In genomic region chr10:132387723-132388210, GRCh38 we compare ENCODE assay signal across 8 cellular contexts. TPM values are rescaled to one million over a fixed set of nuclear protein-coding genes. Genes with fewer than 3 reads are reported as not detected.
DNase-seq lines count a peak whose midpoint lies in the region; ATAC-seq, FAIRE-seq and TF ChIP-seq lines count a peak whose summit lies in the region.

No MANE protein-coding gene starts in this region.

- H3K4me3 ChIP-seq in DND-41 (ENCODE audit: low read depth in 1 of 2, low read length in 2 of 2) (peak overlapping the region in 1 of 2 experiments; percentile 4; a peak in 1 of 4 replicates), OCI-LY1 (ENCODE audit: low read depth, low read length, poor library complexity, severe bottlenecking) (no peak overlapping the region), fibroblast of the aortic adventitia (ENCODE audit: low read depth, low read length) (no peak overlapping the region)

- TF ChIP-seq CTCF in DND-41 (IDR thresholded peaks at IDR 0.05; ENCODE audit: borderline replicate concordance, extremely low read depth, low read length, poor library complexity, severe bottlenecking) (peak; percentile 84), OCI-LY1 (IDR thresholded peaks at IDR 0.05; ENCODE audit: low read length) (peak; percentile 19; the same call in 1 of the 2 replicates), fibroblast of the aortic adventitia (IDR thresholded peaks at IDR 0.05; ENCODE audit: insufficient read depth, low read length) (peak; percentile 72)

- intact Hi-C loops in posterior cingulate gyrus (cut with DNase I): loop anchor here (2.0 to 5.0 kb wide), 2 partner anchors 65 to 250 kb away; no protein-coding TSS in a partner anchor

- H3K4me2 ChIP-seq in DND-41 (ENCODE audit: insufficient read depth, low read length) (peak overlapping the region; percentile 44), OCI-LY1 (ENCODE audit: low read length) (no peak overlapping the region)

- H3F3A ChIP-seq in OCI-LY1 (ENCODE audit: insufficient read depth, low read length): no peaks in the 10 kb centered on the region

- H3K4me1 ChIP-seq in DND-41 (ENCODE audit: insufficient read depth, low read length): peaks cover 6% of the 10 kb centered on the region
- H3K4me1 ChIP-seq in OCI-LY1 (ENCODE audit: insufficient read depth, low read length, severe bottlenecking): no peaks in the 10 kb centered on the region

- no peaks in the 10 kb centered on the region for H3K9me3 ChIP-seq in DND-41 (ENCODE audit: insufficient read depth, low read length, severe bottlenecking)
- no peaks in the 10 kb centered on the region for H3K9me3 ChIP-seq in OCI-LY1 (ENCODE audit: low read length)

- H3K9me2 ChIP-seq in OCI-LY1 (ENCODE audit: low read depth, low read length): no peaks in the 10 kb centered on the region

- FAIRE-seq in RCC 7860 (lab: Jason Lieb, UNC): no peak

- H4K20me1 ChIP-seq in DND-41 (ENCODE audit: insufficient read depth, low read length): 0 out of 2 replicates have a peak, but pooled peaks cover 5% of the 10 kb centered on the region
- H4K20me1 ChIP-seq in OCI-LY1 (ENCODE audit: insufficient read depth, low read length): no peaks in the 10 kb centered on the region

- H3K79me2 ChIP-seq in DND-41 (ENCODE audit: insufficient read depth, low read length): no peaks in the 10 kb centered on the region
- H3K79me2 ChIP-seq in OCI-LY1 (ENCODE audit: insufficient read depth, low read length): no peaks in the 10 kb centered on the region

- no peaks in the 10 kb centered on the region for H3K27me3 ChIP-seq in DND-41 (ENCODE audit: insufficient read depth, low read length, poor library complexity)
- 0 out of 2 replicates have a peak, but pooled peaks cover 4% of the 10 kb centered on the region for H3K27me3 ChIP-seq in OCI-LY1 (ENCODE audit: insufficient read depth, low read length)

- DNase-seq in DND-41 (peak; percentile 75), fibroblast of the aortic adventitia (ENCODE audit: low read depth) (peak; percentile 38), posterior cingulate gyrus (peak in 8 of 10 donors; percentile 34 to 93 (median 57)), RCC 7860 (ENCODE audit: low spot score) (no peak), HCEC 1CT (no peak)
- peak; percentile 84 to 85 for DNase-seq in activated T-cell treated with anti-CD3 and anti-CD28 coated beads, Interleukin-2, amount 50 U/mL, for 48 hours

- H3K9ac ChIP-seq in DND-41 (ENCODE audit: low read depth, low read length) (peak overlapping the region; percentile 17; the same call in 1 of the 2 replicates), OCI-LY1 (ENCODE audit: low read length) (no peak overlapping the region)

- H3K36me3 ChIP-seq in DND-41 (ENCODE audit: insufficient read depth, low read length) (no peaks in the 10 kb centered on the region), OCI-LY1 (ENCODE audit: insufficient read depth, low read length) (no peaks in the 10 kb centered on the region)

- H3K27ac ChIP-seq in DND-41 (ENCODE audit: low read length) (peak overlapping the region; percentile 14; the same call in 1 of the 2 replicates), OCI-LY1 (ENCODE audit: low read depth, low read length, poor library complexity, severe bottlenecking) (no peak overlapping the region)

- ATAC-seq in DND-41 (ENCODE audit: insufficient read depth, low read depth) (peak; percentile 82), HG02759 (IDR thresholded peaks at IDR 0.05; ENCODE audit: unreplicated experiment) (peak; percentile 72)

- H2AFZ ChIP-seq in DND-41 (ENCODE audit: low read depth, low read length) (peak overlapping the region; percentile 50), OCI-LY1 (ENCODE audit: low read length) (no peak overlapping the region)

RNA-seq across cellular contexts. Expression of gene PWWP2B, which starts 9.2 kb away (rescaled TPM):
- total RNA-seq in fibroblast of the aortic adventitia (ENCODE audit: low replicate concordance): 6.1 and 7.2 TPM in 2 replicates

RNA-seq across cellular contexts. Expression of gene LRRC27, which starts 55.8 kb away (rescaled TPM):
- total RNA-seq in fibroblast of the aortic adventitia (ENCODE audit: low replicate concordance): 12.0 and 24.1 TPM in 2 replicates

Comparison
In these comparisons a context has a peak if more than half of its experiments do, and no peak if none do; other contexts are left out.
1. DNase-seq: peak in DND-41 (single experiment), activated T-cell treated with anti-CD3 and anti-CD28 coated beads, Interleukin-2, amount 50 U/mL, for 48 hours (2 of 2), fibroblast of the aortic adventitia (single experiment) and posterior cingulate gyrus (8 of 10); none in RCC 7860 (single experiment) and HCEC 1CT (single experiment).
2. CTCF ChIP-seq: peak in every context shown above with its lines; median percentile 84 in DND-41; 72 in fibroblast of the aortic adventitia; 19 in OCI-LY1.